In genomic region chr10:113454341-113455061, GRCh38 we compare ENCODE assay signal across 9 cellular contexts.
DNase-seq lines count a peak whose midpoint lies in the region; ATAC-seq and TF ChIP-seq lines count a peak whose summit lies in the region.
"Had no signal": no experiment of that assay in that cellular context is flagged by ENCODE, and none has a peak within 500 bp of the region (broad histone marks: within the 10 kb centered on the region; RNA-seq: fewer than 3 reads in every experiment).

No MANE protein-coding gene starts in this region.

- no peak overlapping the region for H3K4me3 Mint-ChIP-seq in neural progenitor cell
- H3K4me3 Mint-ChIP-seq: T-cell had no signal

- TF ChIP-seq CTCF in fibroblast of mammary gland (conservative IDR thresholded peaks at IDR 0.05; ENCODE audit: control insufficient read depth, insufficient read depth, low read depth, low read length): peak; percentile 71
- peak; percentile 87 for TF ChIP-seq CTCF in neural progenitor cell (IDR thresholded peaks at IDR 0.05)

- in situ Hi-C loops in GM23248 (cut with MboI) (no loop called here), SK-MEL-5 (cut with HindIII; ENCODE audit: low pct_unique_long_range_greater_than_20kb, low sequenced_read_pairs) (no loop called here)

- peak; percentile 48 for DNase-seq in D341Med (ENCODE audit: low spot score)
- DNase-seq in GM23248: peak; percentile 66
- DNase-seq in SK-MEL-5 (ENCODE audit: low read depth, low spot score): peak; percentile 41
- DNase-seq in fibroblast of mammary gland (ENCODE audit: low read depth): peak; percentile 45
- DNase-seq in neural progenitor cell (ENCODE audit: low spot score): peak; percentile 77

- H3K4me1 ChIP-seq in GM23248 (ENCODE audit: insufficient read depth): peaks cover under 1% of the 10 kb centered on the region; the same call in 1 of the 2 replicates
- H3K4me1 ChIP-seq in neural progenitor cell: peaks cover 13% of the 10 kb centered on the region

- H3K27me3 ChIP-seq in GM23248 (replicated peaks; ENCODE audit: insufficient read depth): peaks cover 10% of the 10 kb centered on the region; the same call in 1 of the 2 replicates
- H3K27me3 ChIP-seq in neural progenitor cell: peaks cover 4% of the 10 kb centered on the region

- H3K4me3 ChIP-seq in GM23248 (peak overlapping the region; percentile 66), fibroblast of mammary gland (ENCODE audit: control insufficient read depth, low read depth, low read length) (no peak overlapping the region), neural progenitor cell (no peak overlapping the region)

- no peak overlapping the region for H3K27ac Mint-ChIP-seq in neural progenitor cell
- H3K27ac Mint-ChIP-seq: T-cell had no signal

- H3K9me3 Mint-ChIP-seq in neural progenitor cell: no peaks in the 10 kb centered on the region
- H3K9me3 Mint-ChIP-seq: T-cell had no signal

- H3K79me2 ChIP-seq in GM23248 (ENCODE audit: insufficient read depth): no peaks in the 10 kb centered on the region
- H3K79me2 ChIP-seq in neural progenitor cell (ENCODE audit: low read depth): no peaks in the 10 kb centered on the region

- H3K4me2 ChIP-seq in GM23248 (ENCODE audit: unreplicated experiment) (peak overlapping the region; percentile 84), neural progenitor cell (no peak overlapping the region)

- H4K20me1 ChIP-seq in GM23248 (ENCODE audit: insufficient read depth): no peaks in the 10 kb centered on the region
- H4K20me1 ChIP-seq in neural progenitor cell (ENCODE audit: low read depth): no peaks in the 10 kb centered on the region

- no peaks in the 10 kb centered on the region for H3K9me2 ChIP-seq in GM23248 (ENCODE audit: insufficient read depth)

- H3K36me3 Mint-ChIP-seq in neural progenitor cell: no peaks in the 10 kb centered on the region
- H3K36me3 Mint-ChIP-seq: T-cell had no signal

- 8 to 9% methylated on average over 15 of the region's 15 CpGs for WGBS in GM23248 (ENCODE audit: low coverage in 1 of 2, low lambda C conversion rate in 2 of 2, missing lambda C conversion rate in 2 of 2), 2 experiments

- peaks cover 8% of the 10 kb centered on the region for H3K27me3 Mint-ChIP-seq in neural progenitor cell (ENCODE audit: insufficient read depth, low read depth)

- H3K9me3 ChIP-seq in GM23248 (ENCODE audit: low read depth) (no peaks in the 10 kb centered on the region), neural progenitor cell (ENCODE audit: low read depth) (no peaks in the 10 kb centered on the region)

- no peak for ATAC-seq in HG03460 (IDR thresholded peaks at IDR 0.05; ENCODE audit: unreplicated experiment)
- ATAC-seq in HG02623 (IDR thresholded peaks at IDR 0.05; ENCODE audit: unreplicated experiment): no peak
- ATAC-seq in HG03097 (IDR thresholded peaks at IDR 0.05; ENCODE audit: low FRiP score, unreplicated experiment): no peak
- ATAC-seq: T-cell had no signal

- H2AFZ ChIP-seq in GM23248 (peak overlapping the region; percentile 89), neural progenitor cell (replicated peaks) (no peak overlapping the region)

- H3F3A ChIP-seq in GM23248 (ENCODE audit: insufficient read depth): no peaks in the 10 kb centered on the region
- H3F3A ChIP-seq in neural progenitor cell (ENCODE audit: low read depth): no peaks in the 10 kb centered on the region

- H3K9ac ChIP-seq in GM23248: peak overlapping the region; percentile 44; the same call in 1 of the 2 replicates
- no peak overlapping the region for H3K9ac ChIP-seq in neural progenitor cell

- H3K36me3 ChIP-seq in GM23248 (ENCODE audit: low read depth) (no peaks in the 10 kb centered on the region), neural progenitor cell (no peaks in the 10 kb centered on the region)

- no peaks in the 10 kb centered on the region for H3K4me1 Mint-ChIP-seq in neural progenitor cell
- H3K4me1 Mint-ChIP-seq: T-cell had no signal

- H3K27ac ChIP-seq in GM23248 (no peak overlapping the region), neural progenitor cell (no peak overlapping the region)
